Comparison of ENCODE assay signal across 17 cellular contexts in the genomic region with DNA sequence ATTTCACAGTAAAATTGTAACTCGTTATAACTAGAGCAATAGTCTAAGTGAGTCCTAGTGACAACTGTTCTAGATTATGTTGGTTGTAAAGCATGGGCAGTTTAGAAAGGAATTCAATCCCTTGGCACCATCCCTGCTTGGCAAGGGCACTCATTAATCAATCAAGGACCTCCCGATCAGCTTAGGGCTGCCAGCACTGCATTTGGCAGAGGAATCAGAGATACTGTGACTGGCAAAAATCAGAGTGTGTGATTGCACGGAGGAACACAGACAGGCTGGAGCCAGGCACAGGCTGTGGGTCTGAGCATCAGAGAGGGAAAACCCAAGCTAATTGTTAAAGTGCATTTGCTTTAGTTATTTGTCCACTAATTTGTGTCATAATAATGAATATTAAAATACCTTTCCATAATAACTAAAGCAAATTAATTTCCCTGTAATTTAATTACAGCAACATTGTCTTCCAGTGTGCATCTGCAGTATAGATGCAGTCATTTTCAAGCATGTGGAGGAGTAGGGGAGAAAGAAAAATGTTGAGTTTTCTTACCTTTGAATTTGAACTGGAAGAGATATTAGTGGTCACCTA. TPM values are rescaled to one million over a fixed set of nuclear protein-coding genes. Genes with fewer than 3 reads are reported as not detected.
DNase-seq lines count a peak whose midpoint lies in the region; ATAC-seq, FAIRE-seq and TF ChIP-seq lines count a peak whose summit lies in the region.
"Had no signal": no experiment of that assay in that cellular context is flagged by ENCODE, and none has a peak within 500 bp of the region (broad histone marks: within the 10 kb centered on the region; RNA-seq: fewer than 3 reads in every experiment).

No MANE protein-coding gene starts in this region.

- TF ChIP-seq CTCF in OCI-LY3 (IDR thresholded peaks at IDR 0.05; ENCODE audit: low read depth, low read length): no peak
- no peak for TF ChIP-seq CTCF in right lobe of liver (IDR thresholded peaks at IDR 0.05)

- peaks cover 26% of the 10 kb centered on the region; the same call in 1 of the 2 replicates for H3K4me1 ChIP-seq in OCI-LY3 (ENCODE audit: low read length)
- H3K4me1 ChIP-seq in right lobe of liver: peaks cover 0 to 15% (median 4%) of the 10 kb centered on the region in 4 donors

- peak overlapping the region; percentile 8; the same call in 1 of the 2 replicates for H3K4me2 ChIP-seq in OCI-LY3 (ENCODE audit: low read length)

- ATAC-seq in right lobe of liver: peak in 3 of 4 donors; percentile 7 to 24 (median 13)
- no peak for ATAC-seq in HG02759 (IDR thresholded peaks at IDR 0.05; ENCODE audit: unreplicated experiment)
- ATAC-seq: Right ventricle myocardium inferior had no signal

- intact Hi-C loops in right lobe of liver (cut with DNase I): no loop called here

- H3K9me3 ChIP-seq in OCI-LY3 (ENCODE audit: insufficient read depth, low read length): no peaks in the 10 kb centered on the region
- H3K9me3 ChIP-seq in right lobe of liver: no peaks in the 10 kb centered on the region
- H3K9me3 ChIP-seq: Peyer's patch had no signal

- no peaks in the 10 kb centered on the region for H3K79me2 ChIP-seq in OCI-LY3 (ENCODE audit: low read length)

- H3K27ac ChIP-seq in OCI-LY3 (ENCODE audit: low read length) (no peak overlapping the region), right lobe of liver (no peak overlapping the region)
- H3K27ac ChIP-seq: 22Rv1, Peyer's patch had no signal

- TF ChIP-seq POLR2A in right lobe of liver (IDR thresholded peaks at IDR 0.05) (no peak), GM12891 (IDR thresholded peaks at IDR 0.05; ENCODE audit: low read depth, low read length) (no peak)

- no peak overlapping the region for H3K9ac ChIP-seq in OCI-LY3 (ENCODE audit: low read length)

- DNase-seq in DMS 273 (lab: John Stamatoyannopoulos, UW; ENCODE audit: unreplicated experiment): peak; percentile 19
- DNase-seq in DMS 273 treated with DMSO at 0.1 percent for 48 hours (lab: John Stamatoyannopoulos, UW): no peak
- DNase-seq in NCI-H1694 (lab: John Stamatoyannopoulos, UW): peak; percentile 78
- peak in 1 of 3 donors; percentile 56 for DNase-seq in right lobe of liver
- no peak for DNase-seq in GM12891 (ENCODE audit: insufficient read length, low spot score)
- DNase-seq in epidermal melanocyte (ENCODE audit: insufficient read length, low spot score): no peak
- DNase-seq: CD8-positive, alpha-beta memory T cell; GF-D8; KBM-7; NCI-H2171; NCI-H82; Peyer's patch had no signal

- WGBS in right lobe of liver (ENCODE audit: insufficient coverage, low coverage, low lambda C conversion rate, missing lambda C conversion rate): 29% methylated on average over 3 of the region's 3 CpGs

- H3K27me3 ChIP-seq in OCI-LY3 (ENCODE audit: low read depth, low read length) (no peaks in the 10 kb centered on the region), right lobe of liver (peaks cover 0 to 5% of the 10 kb centered on the region in 2 donors)
- H3K27me3 ChIP-seq: Peyer's patch had no signal

- H2AFZ ChIP-seq in OCI-LY3 (ENCODE audit: low read depth, low read length): no peak overlapping the region

- H3K4me3 ChIP-seq in OCI-LY3 (ENCODE audit: low read length) (no peak overlapping the region), right lobe of liver (no peak overlapping the region)
- H3K4me3 ChIP-seq: Peyer's patch had no signal

- no peaks in the 10 kb centered on the region for H3K36me3 ChIP-seq in OCI-LY3 (replicated peaks; ENCODE audit: low read depth, low read length)
- H3K36me3 ChIP-seq in right lobe of liver: no peaks in the 10 kb centered on the region
- H3K36me3 ChIP-seq: Peyer's patch had no signal

- no peak for FAIRE-seq in GM12891 (lab: Jason Lieb, UNC)
- FAIRE-seq: H1 had no signal

- no peaks in the 10 kb centered on the region for H4K20me1 ChIP-seq in OCI-LY3 (ENCODE audit: insufficient read depth, low read length)

TF ChIP-seq in GM12891, 5 proteins besides CTCF, POLR2A, EP300 and RAD21:
- no peak for TF ChIP-seq POLR2AphosphoS5 (IDR thresholded peaks at IDR 0.05; ENCODE audit: low read depth, low read length)
TF ChIP-seq in GM12891: peak in this region for 0.

RNA-seq across cellular contexts. Expression of a gene that starts 3.2 kb away (rescaled TPM):
- 10 to 100 TPM in 1 of 6 experiments, 1 to 10 TPM in 5; 1.9 to 25.4 (median 2.1) TPM for total RNA-seq in right lobe of liver
- 5.0 TPM for polyA plus RNA-seq in GM12891 (2012; ENCODE audit: low read depth, missing spikeins)

Comparison
In these comparisons a context has a peak if more than half of its experiments do, and no peak if none do; other contexts are left out.
1. DNase-seq: peak in DMS 273 (single experiment) and NCI-H1694 (single experiment); none in DMS 273 treated with DMSO at 0.1 percent for 48 hours (single experiment), GM12891 (single experiment) and epidermal melanocyte (single experiment).